30 cellular contexts compared by ENCODE assay signal in genomic region chr21:39575778-39576177, GRCh38. TPM values are rescaled to one million over a fixed set of nuclear protein-coding genes. Genes with fewer than 3 reads are reported as not detected.
A peak's percentile ranks its signal among the peaks of the same experiment; 100 is the strongest.
DNase-seq lines count a peak whose midpoint lies in the region; ATAC-seq and TF ChIP-seq lines count a peak whose summit lies in the region.
"Had no signal": no experiment of that assay in that cellular context is flagged by ENCODE, and none has a peak within 500 bp of the region (broad histone marks: within the 10 kb centered on the region; RNA-seq: fewer than 3 reads in every experiment).

No MANE protein-coding gene starts in this region.

- DNase-seq in AG10803 (ENCODE audit: low read depth) (peak; percentile 3), M059J (ENCODE audit: low read depth) (peak; percentile 24), astrocyte of the spinal cord (ENCODE audit: low read depth, low spot score) (peak; percentile 8), iris pigment epithelial cell (ENCODE audit: low read depth) (peak; percentile 28), Right ventricle myocardium inferior (ENCODE audit: missing footprints) (no peak), NCI-H1436 treated with DMSO at 0.1 percent for 48 hours (lab: John Stamatoyannopoulos, UW) (no peak)
- DNase-seq: activated CD4-positive, alpha-beta T cell treated with anti-CD3 and anti-CD28 coated beads, Interleukin-2, amount 10 ng/mL, durations not matched to agents 24 days and 14 days; activated T-cell treated with anti-CD3 and anti-CD28 coated beads, Interleukin-2, amount 50 U/mL, for 4 hours; amniotic stem cell; central memory CD4-positive, alpha-beta T cell; COR-L47; DND-41; heart right ventricle; left lung; natural killer cell; NCI-H1436; NCI-H2171; right cardiac atrium; RPMI8226; stimulated activated CD4-positive, alpha-beta T cell treated with anti-CD3 and anti-CD28 coated beads, Interleukin-4, amount 100 ng/mL, for 4 hours; stimulated activated naive CD4-positive, alpha-beta T cell treated with Interleukin-2 at 50 U/mL for 16 hours; T-helper 2 cell; testis; uterus had no signal

- ATAC-seq in Right ventricle myocardium inferior (no peak), GM19455 (IDR thresholded peaks at IDR 0.05; ENCODE audit: unreplicated experiment) (no peak), HG03442 (IDR thresholded peaks at IDR 0.05; ENCODE audit: unreplicated experiment) (no peak)
- ATAC-seq: activated T-cell treated with anti-CD3 and anti-CD28 coated beads, Interleukin-2, amount 50 U/mL, for 4 hours; left lung; natural killer cell; right cardiac atrium; SK-N-SH treated with all-trans-retinoic acid at 6 μM for 48 hours had no signal

- TF ChIP-seq CTCF in AG10803 (conservative IDR thresholded peaks at IDR 0.05; ENCODE audit: low read length): no peak
- no peak for TF ChIP-seq CTCF in astrocyte of the spinal cord (IDR thresholded peaks at IDR 0.05; ENCODE audit: low read depth, low read length)

- in situ Hi-C loops in astrocyte of the spinal cord (cut with HindIII; ENCODE audit: low sequenced_read_pairs): no loop called here

- H3K4me3 ChIP-seq in AG10803 (ENCODE audit: low read length) (no peak overlapping the region), astrocyte of the spinal cord (ENCODE audit: low read depth, low read length) (no peak overlapping the region)
- H3K4me3 ChIP-seq: BLaER1 treated with 17β-estradiol and CSF1 and Interleukin-3, amounts not matched to agents 10 nM and 100 nM; heart right ventricle; left lung; testis; uterus had no signal

- intact Hi-C loops in Right ventricle myocardium inferior (cut with DNase I): no loop called here

RNA-seq across cellular contexts. Expression of gene B3GALT5, which starts 37.0 kb away (rescaled TPM):
- 1.3 and 1.8 TPM in 2 replicates for total RNA-seq in M059J (2014; rRNA removed; shearing (Covaris generic))
- total RNA-seq in Right ventricle myocardium inferior: 0.16 TPM
- total RNA-seq: activated CD4-positive, alpha-beta T cell treated with anti-CD3 and anti-CD28 coated beads, Interleukin-2, amount 10 ng/mL, durations not matched to agents 24 days and 14 days; dermis microvascular lymphatic vessel endothelial cell; osteocyte had no signal

Comparison
In these comparisons a context has a peak if more than half of its experiments do, and no peak if none do; other contexts are left out.
1. DNase-seq: peak in AG10803 (single experiment), M059J (single experiment), astrocyte of the spinal cord (single experiment) and iris pigment epithelial cell (single experiment); none in Right ventricle myocardium inferior (single experiment) and NCI-H1436 treated with DMSO at 0.1 percent for 48 hours (single experiment).